In the genomic region with DNA sequence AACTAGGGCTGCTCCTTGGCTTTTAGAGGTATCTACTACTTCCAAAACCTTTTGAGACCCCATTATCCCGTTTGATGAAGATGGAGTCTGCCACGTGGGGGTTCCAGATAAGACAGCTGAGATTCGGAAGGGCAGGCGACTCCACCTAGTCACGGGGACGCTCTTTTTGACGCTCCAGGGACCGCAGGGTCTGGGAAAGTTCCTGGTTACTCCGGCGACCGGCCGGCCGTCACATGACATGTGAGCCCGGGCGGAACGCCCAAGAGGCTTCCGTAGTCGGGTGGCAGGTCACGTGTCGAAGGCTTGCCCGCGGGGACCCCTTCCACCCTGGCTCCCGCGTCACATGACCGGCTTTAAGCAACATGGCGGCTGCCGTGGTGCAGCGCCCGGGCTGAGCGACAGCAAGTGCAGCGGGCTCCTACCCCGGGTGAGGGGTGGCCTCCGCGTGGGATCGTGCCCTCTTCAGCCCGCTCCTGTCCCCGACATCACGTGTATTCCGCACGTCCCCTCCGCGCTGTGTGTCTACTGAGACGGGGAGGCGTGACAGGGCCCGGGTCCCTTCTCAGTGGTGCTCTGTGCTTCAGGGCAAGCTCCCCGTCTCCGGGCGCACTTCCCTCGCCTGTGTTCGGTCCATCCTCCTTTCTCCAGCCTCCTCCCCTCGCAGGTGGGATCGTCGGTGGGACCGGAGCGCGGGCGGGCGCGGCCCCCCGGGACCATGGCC, we compare ENCODE assay signal across 8 cellular contexts.
A peak's percentile ranks its signal among the peaks of the same experiment; 100 is the strongest.
DNase-seq lines count a peak whose midpoint lies in the region; TF ChIP-seq lines count a peak whose summit lies in the region.

Gene SPNS1, plus strand, starts transcription at position 342 of the 721 bp plus-strand sequence. Its CDS starts 374 bp downstream, at position 716.

- CTCF ChIA-PET in activated naive CD4-positive, alpha-beta T cell treated with anti-CD3 and anti-CD28 coated beads, Interleukin-2, amount 10 ng/mL, durations not matched to agents 7 days and 5 days (lab: Charles Lee), result interaction anchor here (1.5 kb wide), 3 partner anchors 8 to 12 kb away, joined by 5 to 6 read pairs (median 6); partner anchors contain the start of gene LAT

- TF ChIP-seq CTCF in HFF-Myc (IDR thresholded peaks at IDR 0.05; ENCODE audit: low read depth, low read length, missing control alignments), result no peak
- no peak for TF ChIP-seq CTCF in NB4 (IDR thresholded peaks at IDR 0.05; ENCODE audit: low read depth, low read length)

- no peaks in the 10 kb centered on the region for H3K9me3 Mint-ChIP-seq in activated naive CD4-positive, alpha-beta T cell treated with anti-CD3 and anti-CD28 coated beads, Interleukin-2, amount 10 ng/mL, durations not matched to agents 7 days and 5 days

- peaks cover 5% of the 10 kb centered on the region for H3K27me3 Mint-ChIP-seq in activated naive CD4-positive, alpha-beta T cell treated with anti-CD3 and anti-CD28 coated beads, Interleukin-2, amount 10 ng/mL, durations not matched to agents 7 days and 5 days

- peak within 1 kb of the TSS; percentile 97 for H3K4me3 Mint-ChIP-seq in activated naive CD4-positive, alpha-beta T cell treated with anti-CD3 and anti-CD28 coated beads, Interleukin-2, amount 10 ng/mL, durations not matched to agents 7 days and 5 days

- peak within 1 kb of the TSS; percentile 89 for H3K27ac Mint-ChIP-seq in activated naive CD4-positive, alpha-beta T cell treated with anti-CD3 and anti-CD28 coated beads, Interleukin-2, amount 10 ng/mL, durations not matched to agents 7 days and 5 days

- peak within 1 kb of the TSS; percentile 98 for H3K4me3 ChIP-seq in HFF-Myc (replicated peaks; ENCODE audit: low read depth, low read length)
- H3K4me3 ChIP-seq in NB4 (ENCODE audit: low read depth, low read length), result peak within 1 kb of the TSS; percentile 84
- H3K4me3 ChIP-seq in SK-N-MC, result peak within 1 kb of the TSS; percentile 93

- peak within 1 kb of the TSS; percentile 58; the same call in 1 of the 2 replicates for H3K27ac ChIP-seq in SK-N-MC

- peak; percentile 44 for TF ChIP-seq POLR2A in NB4 (IDR thresholded peaks at IDR 0.05; ENCODE audit: extremely low read depth, insufficient read length)

- no peaks in the 10 kb centered on the region for H3K9me3 ChIP-seq in SK-N-MC (ENCODE audit: low read depth, low read length)

- DNase-seq in GDM1 (lab: John Stamatoyannopoulos, UW) (peak; percentile 90), HFF-Myc (ENCODE audit: extremely low read depth, low read depth) (peak; percentile 84), NB4 (ENCODE audit: low read depth) (peak; percentile 95), SK-N-MC (ENCODE audit: low read depth, low spot score) (peak; percentile 55), germinal center (ENCODE audit: low spot score) (peak; percentile 94), non-pigmented ciliary epithelial cell (ENCODE audit: low read depth) (peak; percentile 88), superior temporal gyrus (ENCODE audit: extremely low spot score) (peak; percentile 98)
- DNase-seq in activated naive CD4-positive, alpha-beta T cell treated with anti-CD3 and anti-CD28 coated beads, Interleukin-2, amount 10 ng/mL, durations not matched to agents 7 days and 5 days, result peak; percentile 96

- peaks cover 31% of the 10 kb centered on the region for H3K4me1 Mint-ChIP-seq in activated naive CD4-positive, alpha-beta T cell treated with anti-CD3 and anti-CD28 coated beads, Interleukin-2, amount 10 ng/mL, durations not matched to agents 7 days and 5 days

- H3K9ac ChIP-seq in SK-N-MC (ENCODE audit: insufficient read length), result peak within 1 kb of the TSS; percentile 87

- peaks cover 8% of the 10 kb centered on the region for H3K36me3 Mint-ChIP-seq in activated naive CD4-positive, alpha-beta T cell treated with anti-CD3 and anti-CD28 coated beads, Interleukin-2, amount 10 ng/mL, durations not matched to agents 7 days and 5 days

- H3K36me3 ChIP-seq in SK-N-MC (ENCODE audit: insufficient read depth, low read length), result no peaks in the 10 kb centered on the region

Comparison
In these comparisons a context has a peak if more than half of its experiments do, and no peak if none do; other contexts are left out.
1. Peak in every context shown above with its lines: DNase-seq, H3K4me3 ChIP-seq and H3K27ac ChIP-seq.